ENCODE assay signal across 15 cellular contexts in the genomic region with DNA sequence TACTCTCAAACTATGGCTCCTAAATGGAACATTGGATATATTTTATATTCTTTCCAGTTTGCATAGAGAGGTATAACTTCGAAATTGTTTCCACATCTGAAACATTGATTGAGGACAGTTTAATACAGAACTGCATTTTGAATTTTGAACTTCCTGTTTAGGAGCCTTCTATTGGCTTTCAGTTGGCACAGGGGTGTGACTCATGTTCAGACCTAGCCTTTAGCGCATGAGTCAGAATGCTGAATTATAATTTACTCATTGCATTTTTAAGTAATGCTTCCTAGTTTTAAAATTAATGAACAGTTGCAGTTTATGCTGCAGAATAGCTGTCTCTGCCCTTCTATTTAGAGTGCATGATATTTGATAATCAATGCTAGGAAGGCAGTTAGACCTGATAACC.
"Had no signal": no experiment of that assay in that cellular context is flagged by ENCODE, and none has a peak within 500 bp of the region (broad histone marks: within the 10 kb centered on the region; RNA-seq: fewer than 3 reads in every experiment).

No MANE protein-coding gene starts in this region.

- H3K36me3 ChIP-seq: ascending aorta, right atrium auricular region, uterus had no signal

- H3K4me3 ChIP-seq: ascending aorta, right atrium auricular region, uterus had no signal

- H3K27ac ChIP-seq: ascending aorta, epithelial cell of prostate, right atrium auricular region, uterus had no signal

- H3K9me3 ChIP-seq: ascending aorta, right atrium auricular region, uterus had no signal

- H3K4me1 ChIP-seq: ascending aorta, right atrium auricular region, uterus had no signal

- DNase-seq: activated B cell treated with CpG ODN at 0.5 μM for 24 hours; activated CD4-positive, alpha-beta T cell treated with anti-CD3 and anti-CD28 coated beads, Interleukin-2, amount 10 ng/mL, durations not matched to agents 24 days and 14 days; activated naive CD4-positive, alpha-beta T cell treated with Interleukin-2 at 50 U/mL for 16 hours; activated naive CD8-positive, alpha-beta T cell treated with anti-CD3 and anti-CD28 coated beads, Interleukin-2, amount 50 U/mL, for 24 hours; central memory CD4-positive, alpha-beta T cell; cortex of kidney; effector CD8-positive, alpha-beta T cell; left cardiac atrium; natural killer cell; posterior cingulate gyrus; small intestine; uterus had no signal

- ATAC-seq: activated naive CD8-positive, alpha-beta T cell treated with anti-CD3 and anti-CD28 coated beads, Interleukin-2, amount 50 U/mL, for 24 hours; left cardiac atrium; natural killer cell had no signal

- H3K27me3 ChIP-seq: ascending aorta, right atrium auricular region, uterus had no signal
